ENCODE assay signal across 7 cellular contexts in the genomic region with DNA sequence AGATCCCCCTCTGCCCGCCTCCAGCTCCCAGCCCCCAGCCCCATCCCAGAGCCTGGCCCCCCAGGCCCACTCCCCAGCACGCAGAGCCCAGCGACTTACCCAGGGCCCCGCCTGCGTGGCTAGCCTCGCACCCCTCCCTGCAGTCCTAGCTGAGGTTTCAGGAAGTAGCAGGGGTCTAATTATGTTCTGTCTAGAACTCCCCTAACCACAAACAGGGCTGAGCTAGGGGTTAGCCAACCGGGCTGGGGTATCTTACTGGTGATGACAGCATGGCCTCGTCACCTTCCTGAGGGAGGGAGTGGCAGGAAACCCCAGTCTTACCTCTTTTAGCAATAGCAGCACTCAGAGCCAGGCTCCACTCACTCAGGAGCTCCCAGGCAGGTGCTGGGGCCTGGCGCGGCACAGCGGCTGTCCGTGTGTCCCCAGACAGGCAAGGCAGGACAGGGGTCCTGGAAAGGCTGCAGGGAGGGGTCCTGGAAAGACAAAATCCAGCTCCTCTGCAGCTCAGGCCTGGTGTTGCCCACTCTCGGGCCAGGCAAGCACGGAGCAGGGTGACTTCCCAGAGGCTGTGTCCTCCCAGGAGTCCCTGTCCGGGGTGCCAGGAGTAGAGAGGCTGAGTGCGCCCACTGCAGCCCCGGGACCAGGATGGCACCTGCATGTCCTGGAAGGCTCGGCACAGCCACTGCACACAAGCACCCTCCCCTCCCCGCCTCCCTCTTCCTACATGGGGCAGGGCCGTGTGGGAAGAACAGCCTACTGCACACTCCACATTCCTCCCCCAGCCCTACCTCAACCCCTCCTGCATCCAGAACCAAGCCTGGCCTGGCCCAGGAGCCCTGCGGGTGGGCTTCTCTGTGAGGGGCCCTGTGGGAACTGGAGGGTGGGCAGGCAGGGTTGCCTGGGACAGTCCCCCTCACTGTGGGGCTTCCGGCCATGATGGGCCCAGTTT. TPM values are rescaled to one million over a fixed set of nuclear protein-coding genes. Genes with fewer than 3 reads are reported as not detected.
DNase-seq lines count a peak whose midpoint lies in the region; ATAC-seq and TF ChIP-seq lines count a peak whose summit lies in the region.

A gene with protein sequence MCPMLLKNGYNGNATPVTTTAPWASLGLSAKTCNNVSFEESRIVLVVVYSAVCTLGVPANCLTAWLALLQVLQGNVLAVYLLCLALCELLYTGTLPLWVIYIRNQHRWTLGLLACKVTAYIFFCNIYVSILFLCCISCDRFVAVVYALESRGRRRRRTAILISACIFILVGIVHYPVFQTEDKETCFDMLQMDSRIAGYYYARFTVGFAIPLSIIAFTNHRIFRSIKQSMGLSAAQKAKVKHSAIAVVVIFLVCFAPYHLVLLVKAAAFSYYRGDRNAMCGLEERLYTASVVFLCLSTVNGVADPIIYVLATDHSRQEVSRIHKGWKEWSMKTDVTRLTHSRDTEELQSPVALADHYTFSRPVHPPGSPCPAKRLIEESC (minus strand): TSS at position 151 of the 949 bp plus-strand sequence. CDS start 10,010 bp downstream, outside the sequence.

- peaks cover 67 to 74% of the 10 kb centered on the region in 2 donors for H3K4me1 Mint-ChIP-seq in effector memory CD8-positive, alpha-beta T cell (ENCODE audit: low read depth in 2 of 2)

- DNase-seq in activated CD4-positive, alpha-beta T cell treated with anti-CD3 and anti-CD28 coated beads for 4 hours: peak; percentile 87 to 89
- peak; percentile 87 to 90 (median 89) for DNase-seq in effector memory CD8-positive, alpha-beta T cell
- DNase-seq in psoas muscle (peak in 1 of 2 donors; percentile 68), SHP77 (lab: John Stamatoyannopoulos, UW) (no peak), SJCRH30 (no peak)

- peak within 1 kb of the TSS; percentile 25 for H3K4me3 ChIP-seq in psoas muscle
- H3K4me3 ChIP-seq in SJCRH30: no peak within 1 kb of the TSS

- H3K36me3 ChIP-seq in psoas muscle (ENCODE audit: insufficient read depth in 1 of 2, low read depth in 1 of 2) (no peaks in the 10 kb centered on the region), SJCRH30 (no peaks in the 10 kb centered on the region)

- no peaks in the 10 kb centered on the region for H3K4me1 ChIP-seq in psoas muscle
- peaks cover 44% of the 10 kb centered on the region for H3K4me1 ChIP-seq in SJCRH30

- no peak for TF ChIP-seq CTCF in psoas muscle (IDR thresholded peaks at IDR 0.05)

- peak within 1 kb of the TSS; percentile 99 to 100 for H3K4me3 Mint-ChIP-seq in effector memory CD8-positive, alpha-beta T cell

- peak within 1 kb of the TSS; percentile 98 to 99 for H3K27ac Mint-ChIP-seq in effector memory CD8-positive, alpha-beta T cell

- no peaks in the 10 kb centered on the region for H3K9me3 Mint-ChIP-seq in effector memory CD8-positive, alpha-beta T cell

- H3K9me3 ChIP-seq in psoas muscle: no peaks in the 10 kb centered on the region
- no peaks in the 10 kb centered on the region for H3K9me3 ChIP-seq in SJCRH30 (replicated peaks)

- H3K27me3 ChIP-seq in psoas muscle (ENCODE audit: insufficient read depth in 3 of 3, low read length in 2 of 3): no peaks in the 10 kb centered on the region
- H3K27me3 ChIP-seq in SJCRH30: no peaks in the 10 kb centered on the region

- peaks cover 56% of the 10 kb centered on the region for H3K36me3 Mint-ChIP-seq in effector memory CD8-positive, alpha-beta T cell (ENCODE audit: insufficient read depth)

- H3K27ac ChIP-seq in psoas muscle (no peak within 1 kb of the TSS), SJCRH30 (no peak within 1 kb of the TSS)

- 76 to 82% (median 79%) methylated on average over 22 of the region's 22 CpGs for WGBS in psoas muscle, 3 donors

- H3K27me3 Mint-ChIP-seq in effector memory CD8-positive, alpha-beta T cell: no peaks in the 10 kb centered on the region

- ATAC-seq in GM19438 (IDR thresholded peaks at IDR 0.05; ENCODE audit: low read depth, unreplicated experiment) (peak; percentile 34), HG03571 (IDR thresholded peaks at IDR 0.05; ENCODE audit: unreplicated experiment) (peak; percentile 36), psoas muscle (peak; percentile 3 to 51 (median 36))
- peak; percentile 88 for ATAC-seq in effector memory CD8-positive, alpha-beta T cell (replicated peaks)

- intact Hi-C loops in psoas muscle (cut with DNase I): no loop called here

RNA-seq across cellular contexts. Expression of the gene that starts here (rescaled TPM):
- under 1 TPM; 0.34 to 0.60 (median 0.41) TPM for total RNA-seq in psoas muscle
- polyA plus RNA-seq in psoas muscle: under 1 TPM; 0.08 to 0.14 (median 0.13) TPM
- total RNA-seq in SJCRH30 (2014; rRNA removed; shearing (Covaris generic)): 0.40 and 0.63 TPM in 2 replicates

Comparison
In these comparisons a context has a peak if more than half of its experiments do, and no peak if none do; other contexts are left out.
1. Peak in ATAC-seq and H3K4me3 ChIP-seq in psoas muscle; RNA of the gene not detected or under 1 TPM.
2. ATAC-seq: peak in every context shown above with its lines; median percentile 88 in effector memory CD8-positive, alpha-beta T cell; 36 in HG03571; 36 in psoas muscle; 34 in GM19438.
3. DNase-seq: peak in activated CD4-positive, alpha-beta T cell treated with anti-CD3 and anti-CD28 coated beads for 4 hours (2 of 2) and effector memory CD8-positive, alpha-beta T cell (3 of 3); none in SHP77 (0 of 2) and SJCRH30 (0 of 2).